Comparison of ENCODE assay signal across 9 cellular contexts in genomic region chr7:128861957-128862570, GRCh38. TPM values are rescaled to one million over a fixed set of nuclear protein-coding genes. Genes with fewer than 3 reads are reported as not detected.
DNase-seq lines count a peak whose midpoint lies in the region; ATAC-seq and TF ChIP-seq lines count a peak whose summit lies in the region.
"Had no signal": no experiment of that assay in that cellular context is flagged by ENCODE, and none has a peak within 500 bp of the region (broad histone marks: within the 10 kb centered on the region; RNA-seq: fewer than 3 reads in every experiment).

No MANE protein-coding gene starts in this region.

- H3K9me3 ChIP-seq in IMR-90 (ENCODE audit: control insufficient read depth, insufficient read depth, low read length) (no peaks in the 10 kb centered on the region), muscle layer of colon (ENCODE audit: low read length) (no peaks in the 10 kb centered on the region)

- no TSS peak for BruUV-seq in IMR-90 (replicated peaks; lab: Mats Ljungman, UMichigan)

- no peaks in the 10 kb centered on the region; the same call in 1 of the 2 replicates for H3K36me3 ChIP-seq in ACC112 (ENCODE audit: insufficient read depth, low read length)
- H3K36me3 ChIP-seq in IMR-90 (ENCODE audit: control insufficient read depth, insufficient read depth, low read length) = peaks cover 30% of the 10 kb centered on the region
- peaks cover 10% of the 10 kb centered on the region for H3K36me3 ChIP-seq in muscle layer of colon (ENCODE audit: insufficient read depth, low read length)

- peak overlapping the region; percentile 59; the same call in 1 of the 2 replicates for H3K9ac ChIP-seq in IMR-90 (ENCODE audit: low read depth, low read length)
- H3K9ac ChIP-seq in muscle layer of colon (ENCODE audit: low read length) = no peak overlapping the region

- H3K4ac ChIP-seq in IMR-90 (ENCODE audit: low read depth, low read length) = peak overlapping the region; percentile 73

- H3K4me1 ChIP-seq in ACC112 (ENCODE audit: control insufficient read depth, insufficient read depth, low read length, unreplicated experiment) = peaks cover 6% of the 10 kb centered on the region
- peaks cover 2% of the 10 kb centered on the region for H3K4me1 ChIP-seq in IMR-90 (ENCODE audit: control insufficient read depth, insufficient read depth, low read length)
- peaks cover 43% of the 10 kb centered on the region for H3K4me1 ChIP-seq in muscle layer of colon (ENCODE audit: insufficient read depth, low read length)

- H3K79me2 ChIP-seq in ACC112 (ENCODE audit: control insufficient read depth, insufficient read depth, low read length, unreplicated experiment) = peaks cover 11% of the 10 kb centered on the region

- no peak for ATAC-seq in IMR-90 (ENCODE audit: low read depth)
- no peak for ATAC-seq in HG02840 (IDR thresholded peaks at IDR 0.05; ENCODE audit: low FRiP score, unreplicated experiment)
- ATAC-seq in GM18858 (IDR thresholded peaks at IDR 0.05; ENCODE audit: unreplicated experiment) = no peak

- peak; percentile 20; the same call in 1 of the 2 replicates for TF ChIP-seq POLR2A in IMR-90 (IDR thresholded peaks at IDR 0.05; ENCODE audit: low read depth, low read length)

- DNase-seq in IMR-90 (no peak), cardiac fibroblast (ENCODE audit: low read depth in 2 of 2) (no peak), activated gamma-delta T cell (lab: John Stamatoyannopoulos, UW) (no peak), kidney tubule cell (ENCODE audit: low spot score) (no peak)

- no peak overlapping the region for H3K18ac ChIP-seq in IMR-90 (ENCODE audit: low read depth, low read length)

- peak overlapping the region; percentile 68 for H2BK5ac ChIP-seq in IMR-90 (ENCODE audit: low read depth, low read length, poor library complexity, severe bottlenecking)

- H2BK15ac ChIP-seq in IMR-90 (ENCODE audit: low read depth, low read length) = no peak overlapping the region

- TF ChIP-seq RAD21 in IMR-90 (IDR thresholded peaks at IDR 0.05; ENCODE audit: low read length) = no peak

- peak overlapping the region; percentile 59; the same call in 1 of the 2 replicates for H4K5ac ChIP-seq in IMR-90 (ENCODE audit: low read depth, low read length)

- H2AK9ac ChIP-seq in IMR-90 (replicated peaks; ENCODE audit: low read depth, low read length, poor library complexity) = peak overlapping the region; percentile 93

- H4K8ac ChIP-seq in IMR-90 (ENCODE audit: low read depth in 2 of 2, low read length in 2 of 2) = peak overlapping the region; percentile 33 to 95

- CTCF ChIA-PET in IMR-90 (lab: Yijun Ruan, JAX) = interaction anchor here (0.5 to 0.6 kb wide), 2 partner anchors 39 to 328 kb away, joined by 3 read pairs; no protein-coding TSS in a partner anchor

- H3K27ac ChIP-seq in ACC112 (ENCODE audit: low read depth, low read length) (no peak overlapping the region), IMR-90 (ENCODE audit: insufficient read depth, low read length) (peak overlapping the region; percentile 48), muscle layer of colon (ENCODE audit: low read depth, low read length) (peak overlapping the region; percentile 1)

- peaks cover 11 to 16% of the 10 kb centered on the region in 2 experiments for H3K79me1 ChIP-seq in IMR-90 (ENCODE audit: low read depth in 1 of 2, low read length in 2 of 2)

- TF ChIP-seq CTCF in IMR-90 (conservative IDR thresholded peaks at IDR 0.05; ENCODE audit: low read depth, low read length) = no peak
- TF ChIP-seq CTCF in cardiac fibroblast (IDR thresholded peaks at IDR 0.05; ENCODE audit: low read depth, low read length) = no peak

- WGBS in IMR-90 (ENCODE audit: extremely low coverage in 2 of 2, insufficient read length in 1 of 2), 2 experiments = 63% methylated on average over 6 of the region's 15 CpGs; no CpG with 5 or more reads in 1 of the 2 experiments

- POLR2A ChIA-PET in IMR-90 (lab: Charles Lee; ENCODE audit: unreplicated experiment) = interaction anchor here (0.5 kb wide), 1 partner anchor 350 kb away, joined by 4 read pairs; no protein-coding TSS in a partner anchor

- H3K4me3 ChIP-seq in ACC112 (ENCODE audit: low read depth, low read length) (peak overlapping the region; percentile 95), IMR-90 (ENCODE audit: insufficient read depth, low read depth, low read length) (peak overlapping the region; percentile 46), cardiac fibroblast (replicated peaks in 1 of 2; ENCODE audit: low read depth in 2 of 2, low read length in 2 of 2) (peak overlapping the region; percentile 13 to 97), muscle layer of colon (ENCODE audit: low read depth in 1 of 2, low read length in 2 of 2) (peak overlapping the region in 1 of 2 donors; percentile 97)

- intact Hi-C loops in IMR-90 (cut with micrococcal nuclease) = no loop called here

- peaks cover 31% of the 10 kb centered on the region for H4K20me1 ChIP-seq in IMR-90 (ENCODE audit: insufficient read depth, low read length)

- no peaks in the 10 kb centered on the region for H3K27me3 ChIP-seq in ACC112 (ENCODE audit: insufficient read depth, low read length)
- H3K27me3 ChIP-seq in IMR-90 (ENCODE audit: control insufficient read depth, insufficient read depth, low read length) = no peaks in the 10 kb centered on the region
- no peaks in the 10 kb centered on the region for H3K27me3 ChIP-seq in muscle layer of colon (ENCODE audit: control insufficient read depth in 1 of 2, insufficient read depth in 2 of 2, low read length in 2 of 2)

- no peak overlapping the region for H3K56ac ChIP-seq in IMR-90 (ENCODE audit: extremely low read depth, insufficient read depth, low read length)

- in situ Hi-C loops in IMR-90 (cut with MboI; ENCODE audit: low sequenced_read_pairs) = no loop called here

- H2BK20ac ChIP-seq in IMR-90 (ENCODE audit: low read depth, low read length) = no peak overlapping the region

- peak overlapping the region; percentile 67 for H3K14ac ChIP-seq in IMR-90 (replicated peaks; ENCODE audit: low read depth, low read length)

- peak overlapping the region; percentile 93 for H3K4me2 ChIP-seq in IMR-90 (ENCODE audit: low read depth, low read length)

- H3K9me1 ChIP-seq in IMR-90 (ENCODE audit: insufficient read depth, low read length) = peaks cover 5% of the 10 kb centered on the region; the same call in 1 of the 2 replicates

- dilution Hi-C loops in IMR-90 (cut with HindIII; ENCODE audit: low sequenced_read_pairs, unreplicated experiment) = no loop called here

- H2AFZ ChIP-seq in ACC112 (ENCODE audit: low read length, unreplicated experiment) = no peak overlapping the region
- H2AFZ ChIP-seq in IMR-90 (replicated peaks; ENCODE audit: low read length, poor library complexity) = peak overlapping the region; percentile 93

- peak overlapping the region; percentile 70 for H4K91ac ChIP-seq in IMR-90 (ENCODE audit: insufficient read depth, low read depth, low read length)

- peak overlapping the region; percentile 48; the same call in 1 of the 2 replicates for H3K23ac ChIP-seq in IMR-90 (ENCODE audit: low read depth, low read length)

- peak overlapping the region; percentile 63; the same call in 1 of the 2 replicates for H2AK5ac ChIP-seq in IMR-90 (ENCODE audit: low read depth, low read length)

- H2BK120ac ChIP-seq in IMR-90 (ENCODE audit: low read depth, low read length) = no peak overlapping the region

TF ChIP-seq in IMR-90, 13 proteins besides CTCF, POLR2A, EP300 and RAD21:
- TF ChIP-seq MXI1 (IDR thresholded peaks at IDR 0.05; ENCODE audit: borderline replicate concordance, low read depth, low read length) (no peak), USF2 (IDR thresholded peaks at IDR 0.05; ENCODE audit: low read depth, low read length) (no peak), RFX5 (IDR thresholded peaks at IDR 0.05; ENCODE audit: low read depth, low read length) (no peak), MAZ (IDR thresholded peaks at IDR 0.05; ENCODE audit: borderline replicate concordance, low read depth, low read length) (no peak), NFE2L2 (IDR thresholded peaks at IDR 0.05; ENCODE audit: low read depth, low read length) (no peak), CHD1 (IDR thresholded peaks at IDR 0.05; ENCODE audit: low read depth, low read length) (no peak), BHLHE40 (IDR thresholded peaks at IDR 0.05; ENCODE audit: low read depth, low read length) (no peak), MAFK (IDR thresholded peaks at IDR 0.05; ENCODE audit: low read depth, low read length) (no peak), SMC3 (IDR thresholded peaks at IDR 0.05; ENCODE audit: low read depth, low read length) (no peak), RCOR1 (IDR thresholded peaks at IDR 0.05; ENCODE audit: insufficient replicate concordance, low read length) (no peak), CEBPB (IDR thresholded peaks at IDR 0.05; ENCODE audit: low read depth, low read length) (no peak)
- TF ChIP-seq, protein P1, sequence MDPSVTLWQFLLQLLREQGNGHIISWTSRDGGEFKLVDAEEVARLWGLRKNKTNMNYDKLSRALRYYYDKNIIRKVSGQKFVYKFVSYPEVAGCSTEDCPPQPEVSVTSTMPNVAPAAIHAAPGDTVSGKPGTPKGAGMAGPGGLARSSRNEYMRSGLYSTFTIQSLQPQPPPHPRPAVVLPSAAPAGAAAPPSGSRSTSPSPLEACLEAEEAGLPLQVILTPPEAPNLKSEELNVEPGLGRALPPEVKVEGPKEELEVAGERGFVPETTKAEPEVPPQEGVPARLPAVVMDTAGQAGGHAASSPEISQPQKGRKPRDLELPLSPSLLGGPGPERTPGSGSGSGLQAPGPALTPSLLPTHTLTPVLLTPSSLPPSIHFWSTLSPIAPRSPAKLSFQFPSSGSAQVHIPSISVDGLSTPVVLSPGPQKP (IDR thresholded peaks at IDR 0.05; ENCODE audit: borderline replicate concordance, low read depth, low read length) = no peak

RNA-seq across cellular contexts. Expression of gene ATP6V1F, which starts 0.6 kb away (rescaled TPM):
- 61.1 and 104 TPM in 2 replicates for total RNA-seq in IMR-90 (2012; rRNA removed)
- 321 and 346 TPM in 2 replicates for polyA plus RNA-seq in IMR-90 (2012; rRNA removed)
- 128 and 421 TPM in 2 replicates for polyA plus RNA-seq in IMR-90 (2012; cell fraction: cytosol; rRNA removed)
- 84.2 and 106 TPM in 2 replicates for polyA plus RNA-seq in IMR-90 (2012; cell fraction: nucleus; rRNA removed; ENCODE audit: low replicate concordance)

RNA-seq across cellular contexts. Expression of gene FLNC, which starts 31.9 kb away (rescaled TPM):
- total RNA-seq in IMR-90 (2012; rRNA removed) = 116 and 139 TPM in 2 replicates
- 154 and 167 TPM in 2 replicates for polyA plus RNA-seq in IMR-90 (2012; rRNA removed)
- 67.5 and 137 TPM in 2 replicates for polyA plus RNA-seq in IMR-90 (2012; cell fraction: cytosol; rRNA removed)
- polyA plus RNA-seq in IMR-90 (2012; cell fraction: nucleus; rRNA removed; ENCODE audit: low replicate concordance) = 165 and 525 TPM in 2 replicates

RNA-seq across cellular contexts. Expression of gene KCP, which starts 48.4 kb away (rescaled TPM):
- not detected in 2 replicates for total RNA-seq in IMR-90 (2012; rRNA removed)
- 0.03 and 0.07 TPM in 2 replicates for polyA plus RNA-seq in IMR-90 (2012; rRNA removed)
- polyA plus RNA-seq in IMR-90 (2012; cell fraction: cytosol; rRNA removed) = 0.03 TPM in 1 of 2 replicates, not detected in the other
- polyA plus RNA-seq in IMR-90 (2012; cell fraction: nucleus; rRNA removed; ENCODE audit: low replicate concordance) = 0.17 and 0.33 TPM in 2 replicates
- total RNA-seq: LHCN-M2 had no signal
